ENCODE assay signal across 19 cellular contexts in genomic region chr10:44651834-44652233, GRCh38.
DNase-seq lines count a peak whose midpoint lies in the region; ATAC-seq, FAIRE-seq and TF ChIP-seq lines count a peak whose summit lies in the region.
"Had no signal": no experiment of that assay in that cellular context is flagged by ENCODE, and none has a peak within 500 bp of the region (broad histone marks: within the 10 kb centered on the region; RNA-seq: fewer than 3 reads in every experiment).

No MANE protein-coding gene starts in this region.

- no TSS peak for BruUV-seq in PC-3 (replicated peaks; lab: Mats Ljungman, UMichigan)

- FAIRE-seq in GM19239 (lab: Jason Lieb, UNC) = no peak

- peak; percentile 42 for DNase-seq in left ventricle myocardium inferior
- DNase-seq in Right ventricle myocardium inferior (ENCODE audit: missing footprints) = no peak
- DNase-seq in PC-3 = peak; percentile 21
- DNase-seq in fibroblast of pulmonary artery (ENCODE audit: low read depth) = peak; percentile 53
- DNase-seq in vagina (ENCODE audit: extremely low spot score in 2 of 2) = no peak
- no peak for DNase-seq in activated CD4-positive, CD25-positive, alpha-beta regulatory T cell treated with anti-CD3 and anti-CD28 coated beads, Interleukin-2, amount 50 U/mL, for 72 hours
- DNase-seq in SHP77 (lab: John Stamatoyannopoulos, UW) = no peak
- no peak for DNase-seq in GM19239 (ENCODE audit: insufficient read length, low spot score)
- DNase-seq: activated CD8-positive, alpha-beta T cell treated with anti-CD3 and anti-CD28 coated beads for 36 hours; activated T-cell treated with anti-CD3 and anti-CD28 coated beads, Interleukin-2, amount 50 U/mL, for 4 hours; body of pancreas; Karpas-422; left colon; NCI-H1436 treated with DMSO at 0.1 percent for 48 hours; SHP77 treated with DMSO at 0.1 percent for 48 hours; stimulated activated CD4-positive, alpha-beta T cell treated with anti-CD3 and anti-CD28 coated beads, Interleukin-2, amount 100 ng/mL, for 24 hours; T-helper 17 cell; upper lobe of right lung had no signal

- H3K4me1 ChIP-seq in left ventricle myocardium inferior = peaks cover 12% of the 10 kb centered on the region
- H3K4me1 ChIP-seq in PC-3 (ENCODE audit: insufficient read depth, low read length) = no peaks in the 10 kb centered on the region
- H3K4me1 ChIP-seq in vagina = peaks cover 10% of the 10 kb centered on the region
- H3K4me1 ChIP-seq: upper lobe of right lung had no signal

- CTCF ChIA-PET in PC-3 (lab: Charles Lee) = no interaction called here

- TF ChIP-seq POLR2A in vagina (IDR thresholded peaks at IDR 0.05) = no peak

- ATAC-seq in Right ventricle myocardium inferior (no peak), PC-3 (no peak)
- ATAC-seq: activated CD8-positive, alpha-beta T cell treated with anti-CD3 and anti-CD28 coated beads for 36 hours; activated T-cell treated with anti-CD3 and anti-CD28 coated beads, Interleukin-2, amount 50 U/mL, for 4 hours; body of pancreas; left colon; T-helper 17 cell; upper lobe of right lung had no signal

- no peak for TF ChIP-seq CTCF in left ventricle myocardium inferior (IDR thresholded peaks at IDR 0.05; ENCODE audit: borderline replicate concordance)
- TF ChIP-seq CTCF in PC-3 (conservative IDR thresholded peaks at IDR 0.05; ENCODE audit: low read depth, low read length) = no peak
- TF ChIP-seq CTCF in fibroblast of pulmonary artery (IDR thresholded peaks at IDR 0.05; ENCODE audit: low read length, missing control alignments) = peak; percentile 29
- no peak for TF ChIP-seq CTCF in vagina (IDR thresholded peaks at IDR 0.05)

- no peaks in the 10 kb centered on the region for H4K20me1 ChIP-seq in PC-3 (ENCODE audit: low read length)

- intact Hi-C loops in left ventricle myocardium inferior (cut with micrococcal nuclease) (no loop called here), Right ventricle myocardium inferior (cut with DNase I) (no loop called here), PC-3 (cut with micrococcal nuclease) (no loop called here), vagina (cut with DNase I) (no loop called here)

- POLR2A ChIA-PET in PC-3 (lab: Charles Lee; ENCODE audit: unreplicated experiment) = no interaction called here

- H3K4me3 ChIP-seq in left ventricle myocardium inferior (no peak overlapping the region), PC-3 (ENCODE audit: low read length) (no peak overlapping the region), fibroblast of pulmonary artery (replicated peaks; ENCODE audit: low read depth, low read length) (no peak overlapping the region), vagina (no peak overlapping the region)
- H3K4me3 ChIP-seq: body of pancreas, upper lobe of right lung had no signal

- H3F3A ChIP-seq in PC-3 (ENCODE audit: low read length, unreplicated experiment) = no peaks in the 10 kb centered on the region

- H3K4me2 ChIP-seq in PC-3 (ENCODE audit: low read length) = no peak overlapping the region

- H3K9me2 ChIP-seq in PC-3 (replicated peaks; ENCODE audit: low read length) = no peaks in the 10 kb centered on the region

- H3K79me2 ChIP-seq in PC-3 (ENCODE audit: low read length) = no peaks in the 10 kb centered on the region

- no peak overlapping the region for H3K9ac ChIP-seq in PC-3 (ENCODE audit: low read length)

- H3K9me3 ChIP-seq in left ventricle myocardium inferior (replicated peaks) (peaks cover 22% of the 10 kb centered on the region), PC-3 (ENCODE audit: low read length) (no peaks in the 10 kb centered on the region), vagina (no peaks in the 10 kb centered on the region)
- H3K9me3 ChIP-seq: body of pancreas, upper lobe of right lung had no signal

- H3K36me3 ChIP-seq in left ventricle myocardium inferior (no peaks in the 10 kb centered on the region), PC-3 (ENCODE audit: low read depth, low read length) (no peaks in the 10 kb centered on the region), vagina (no peaks in the 10 kb centered on the region)
- H3K36me3 ChIP-seq: upper lobe of right lung had no signal

- H3K27ac ChIP-seq in left ventricle myocardium inferior (replicated peaks) = no peak overlapping the region
- H3K27ac ChIP-seq in PC-3 (ENCODE audit: low read length) = no peak overlapping the region
- H3K27ac ChIP-seq in vagina = peak overlapping the region; percentile 37
- H3K27ac ChIP-seq: body of pancreas, epithelial cell of prostate, upper lobe of right lung had no signal

- H2AFZ ChIP-seq in PC-3 (ENCODE audit: low read length) = no peak overlapping the region

- H3K27me3 ChIP-seq in left ventricle myocardium inferior (ENCODE audit: low read depth) = no peaks in the 10 kb centered on the region
- H3K27me3 ChIP-seq in PC-3 (ENCODE audit: low read length) = no peaks in the 10 kb centered on the region
- H3K27me3 ChIP-seq in vagina = no peaks in the 10 kb centered on the region
- H3K27me3 ChIP-seq: body of pancreas, upper lobe of right lung had no signal

Comparison
In these comparisons a context has a peak if more than half of its experiments do, and no peak if none do; other contexts are left out.
1. DNase-seq: peak in left ventricle myocardium inferior (single experiment), PC-3 (single experiment) and fibroblast of pulmonary artery (single experiment); none in Right ventricle myocardium inferior (single experiment), vagina (0 of 2), activated CD4-positive, CD25-positive, alpha-beta regulatory T cell treated with anti-CD3 and anti-CD28 coated beads, Interleukin-2, amount 50 U/mL, for 72 hours (single experiment), SHP77 (0 of 2) and GM19239 (single experiment).